In the genomic region with DNA sequence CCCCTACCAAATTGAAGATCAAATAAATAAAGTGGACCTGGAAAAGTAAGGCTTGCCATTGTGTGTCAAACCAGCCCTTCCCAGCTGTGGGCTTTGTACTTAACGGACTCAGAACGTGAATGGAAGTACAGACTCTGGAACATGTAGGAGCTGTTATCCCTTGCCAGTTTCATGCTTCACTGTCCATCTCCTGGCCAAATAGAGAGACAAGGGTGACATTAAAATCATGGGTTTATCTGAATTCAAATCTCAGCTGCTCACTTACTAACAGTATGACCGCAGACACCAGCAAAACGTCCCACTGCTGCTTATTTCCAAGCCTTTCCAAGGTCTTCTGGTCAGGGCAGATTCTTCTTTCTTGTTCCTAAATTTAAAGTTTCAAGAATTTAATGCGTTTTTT, we compare ENCODE assay signal across 22 cellular contexts. TPM values are rescaled to one million over a fixed set of nuclear protein-coding genes. Genes with fewer than 3 reads are reported as not detected.
DNase-seq lines count a peak whose midpoint lies in the region; ATAC-seq, FAIRE-seq and TF ChIP-seq lines count a peak whose summit lies in the region.
"Had no signal": no experiment of that assay in that cellular context is flagged by ENCODE, and none has a peak within 500 bp of the region (broad histone marks: within the 10 kb centered on the region; RNA-seq: fewer than 3 reads in every experiment).

No MANE protein-coding gene starts in this region.

- TF ChIP-seq EP300 in SK-N-SH (IDR thresholded peaks at IDR 0.05; ENCODE audit: borderline replicate concordance in 1 of 2, low read depth in 1 of 2, low read length in 1 of 2) (no peak), H1 (IDR thresholded peaks at IDR 0.05; ENCODE audit: borderline replicate concordance in 1 of 2, low read depth in 2 of 2, low read length in 2 of 2) (no peak)

- H3K4me1 ChIP-seq in SK-N-SH (ENCODE audit: control insufficient read depth in 1 of 2, insufficient read depth in 2 of 2, low read depth in 1 of 2, low read length in 1 of 2) (peaks cover 4 to 8% of the 10 kb centered on the region in 2 experiments; a peak in 2 of 4 replicates), adrenal gland (replicated peaks in 1 of 2) (peaks cover 10 to 12% of the 10 kb centered on the region in 2 donors), H1 (replicated peaks in 1 of 4; ENCODE audit: control insufficient read depth in 3 of 4, insufficient read depth in 4 of 4, low read length in 3 of 4) (peaks cover 0 to 3% (median 2%) of the 10 kb centered on the region in 4 experiments; a peak in 2 of 7 replicates)
- H3K4me1 ChIP-seq: BE2C had no signal

- no peak overlapping the region for H3K23ac ChIP-seq in H1 (ENCODE audit: insufficient read length)

- intact Hi-C loops in adrenal gland (cut with DNase I) = no loop called here

- CTCF ChIA-PET in SK-N-SH (lab: Yijun Ruan, JAX) (interaction anchor here (0.6 kb wide), 1 partner anchor 313 kb away, joined by 3 read pairs; no protein-coding TSS in a partner anchor), H1 (lab: Charles Lee; ENCODE audit: partially characterized antibody) (interaction anchor here (0.6 to 1.0 kb wide), 3 partner anchors 15 to 485 kb away, joined by 3 to 4 read pairs (median 3); no protein-coding TSS in a partner anchor)

- ATAC-seq in SK-N-SH treated with all-trans-retinoic acid at 6 μM for 48 hours (no peak), HG03045 (IDR thresholded peaks at IDR 0.05; ENCODE audit: unreplicated experiment) (no peak)

- no peak overlapping the region for H2BK20ac ChIP-seq in H1 (ENCODE audit: low read length)

- no peaks in the 10 kb centered on the region for H3K23me2 ChIP-seq in H1 (ENCODE audit: low read depth, low read length)

- no peak overlapping the region for H4K5ac ChIP-seq in H1 (ENCODE audit: insufficient read length, low read depth, low read length)

- H4K8ac ChIP-seq in H1 (ENCODE audit: extremely low read depth, insufficient read depth, low read length) = no peak overlapping the region

- H3K56ac ChIP-seq in H1 (replicated peaks; ENCODE audit: insufficient read length, low read depth, low read length) = no peak overlapping the region

- H3K9ac ChIP-seq in SK-N-SH = peak overlapping the region; percentile 18; the same call in 1 of the 2 replicates
- no peak overlapping the region for H3K9ac ChIP-seq in H1 (replicated peaks in 1 of 4; ENCODE audit: extremely low read depth in 1 of 4, low read depth in 3 of 4, low read length in 3 of 4)

- POLR2A ChIA-PET in SK-N-SH (lab: Yijun Ruan, JAX) = no interaction called here
- POLR2A ChIA-PET in H1 (lab: Charles Lee; ENCODE audit: partially characterized antibody) = interaction anchor here (0.6 to 1.4 kb wide), 2 partner anchors 11 to 91 kb away, joined by 5 read pairs; no protein-coding TSS in a partner anchor

- H2BK15ac ChIP-seq in H1 (ENCODE audit: low read length) = no peak overlapping the region

- H3K27me3 ChIP-seq in SK-N-SH (ENCODE audit: insufficient read depth) (no peaks in the 10 kb centered on the region), adrenal gland (no peaks in the 10 kb centered on the region), H1 (replicated peaks in 1 of 4; ENCODE audit: control insufficient read depth in 3 of 4, extremely low read depth in 1 of 4, insufficient read depth in 3 of 4, low read length in 3 of 4) (no peaks in the 10 kb centered on the region)
- H3K27me3 ChIP-seq: BE2C, MG63 had no signal

- H3K4me3 ChIP-seq in SK-N-SH (ENCODE audit: low read depth in 2 of 2, low read length in 1 of 2) = no peak overlapping the region
- H3K4me3 ChIP-seq in adrenal gland = no peak overlapping the region
- no peak overlapping the region for H3K4me3 ChIP-seq in H1 (ENCODE audit: extremely low read depth in 1 of 4, insufficient read depth in 2 of 4, low read depth in 3 of 4, low read length in 4 of 4)
- H3K4me3 ChIP-seq: MG63 had no signal

- no peaks in the 10 kb centered on the region for H3K36me3 ChIP-seq in SK-N-SH (replicated peaks in 1 of 2; ENCODE audit: control insufficient read depth in 1 of 2, insufficient read depth in 2 of 2, low read length in 1 of 2)
- H3K36me3 ChIP-seq in adrenal gland (replicated peaks in 1 of 2) = no peaks in the 10 kb centered on the region
- H3K36me3 ChIP-seq in H1 (ENCODE audit: control insufficient read depth in 2 of 4, insufficient read depth in 4 of 4, low read length in 3 of 4) = no peaks in the 10 kb centered on the region
- H3K36me3 ChIP-seq: BE2C had no signal

- H2BK5ac ChIP-seq in H1 (ENCODE audit: low read depth, low read length) = no peak overlapping the region

- no peak overlapping the region for H3K4ac ChIP-seq in H1 (replicated peaks; ENCODE audit: insufficient read length, low read depth, low read length)

- TF ChIP-seq RAD21 in SK-N-SH (IDR thresholded peaks at IDR 0.05; ENCODE audit: low read length) (no peak), H1 (IDR thresholded peaks at IDR 0.05 in 1 of 2, conservative IDR thresholded peaks at IDR 0.05 in 1 of 2; ENCODE audit: low read depth in 2 of 2, low read length in 2 of 2) (no peak)

- H2AFZ ChIP-seq in SK-N-SH (ENCODE audit: low read depth) (no peak overlapping the region), H1 (ENCODE audit: low read length) (no peak overlapping the region)

- 73% methylated on average over 5 of the region's 5 CpGs for WGBS in SK-N-SH (ENCODE audit: low lambda C conversion rate)
- 42 to 50% (median 45%) methylated on average over 5 of the region's 5 CpGs for WGBS in adrenal gland, 4 donors
- 82% methylated on average over 5 of the region's 5 CpGs; no CpG with 5 or more reads in 1 of the 2 experiments for WGBS in H1 (ENCODE audit: extremely low coverage in 1 of 2, insufficient coverage in 1 of 2, insufficient read length in 1 of 2, insufficient replicate concordance in 2 of 2, low coverage in 1 of 2, low lambda C conversion rate in 2 of 2, missing lambda C conversion rate in 1 of 2), 2 experiments

- no peak overlapping the region for H2BK120ac ChIP-seq in H1 (replicated peaks; ENCODE audit: low read depth, low read length)

- H3K9me3 ChIP-seq in SK-N-SH = no peaks in the 10 kb centered on the region
- H3K9me3 ChIP-seq in adrenal gland (replicated peaks in 1 of 3) = no peaks in the 10 kb centered on the region
- H3K9me3 ChIP-seq in H1 (ENCODE audit: insufficient read depth in 2 of 2, low read depth in 1 of 2, low read length in 1 of 2) = no peaks in the 10 kb centered on the region
- H3K9me3 ChIP-seq: BE2C had no signal

- no peak overlapping the region for H3K14ac ChIP-seq in H1 (ENCODE audit: insufficient read length)

- no peak for FAIRE-seq in H1 (lab: Jason Lieb, UNC)

- no peak overlapping the region for H2BK12ac ChIP-seq in H1 (ENCODE audit: low read depth, low read length)

- no peaks in the 10 kb centered on the region for H4K20me1 ChIP-seq in SK-N-SH (ENCODE audit: insufficient read depth)
- peaks cover 0 to 2% of the 10 kb centered on the region in 2 experiments for H4K20me1 ChIP-seq in H1 (replicated peaks in 1 of 2; ENCODE audit: control insufficient read depth in 1 of 2, insufficient read depth in 2 of 2, low read length in 2 of 2)

- TF ChIP-seq POLR2A in adrenal gland (IDR thresholded peaks at IDR 0.05) = no peak
- TF ChIP-seq POLR2A in H1 (IDR thresholded peaks at IDR 0.05; ENCODE audit: control extremely low read depth in 1 of 2, low read depth in 2 of 2, low read length in 2 of 2) = no peak

- H3K9me2 ChIP-seq in SK-N-SH = no peaks in the 10 kb centered on the region

- H3K18ac ChIP-seq in H1 (ENCODE audit: extremely low read depth, low read length) = peak overlapping the region; percentile 21; the same call in 1 of the 2 replicates

- no peak overlapping the region for H2AK5ac ChIP-seq in H1 (ENCODE audit: low read depth, low read length)

- H3K79me1 ChIP-seq in H1 (ENCODE audit: low read depth, low read length) = peaks cover 7% of the 10 kb centered on the region; the same call in 1 of the 2 replicates

- no peak overlapping the region for H4K91ac ChIP-seq in H1 (replicated peaks; ENCODE audit: insufficient read length, low read length)

- TF ChIP-seq CTCF in SK-N-SH (IDR thresholded peaks at IDR 0.05) (no peak), adrenal gland (IDR thresholded peaks at IDR 0.05) (no peak), H1 (IDR thresholded peaks at IDR 0.05; ENCODE audit: control extremely low read depth in 1 of 3, insufficient read depth in 1 of 3, low read depth in 1 of 3, low read length in 3 of 3) (no peak)

- H3K79me2 ChIP-seq in SK-N-SH (ENCODE audit: insufficient read depth) (peaks cover 73% of the 10 kb centered on the region; the same call in 1 of the 2 replicates), H1 (ENCODE audit: control insufficient read depth in 1 of 2, insufficient read depth in 2 of 2, low read length in 2 of 2) (peaks cover 4 to 45% of the 10 kb centered on the region in 2 experiments)

- H3K4me2 ChIP-seq in SK-N-SH (no peak overlapping the region), H1 (ENCODE audit: insufficient read depth in 1 of 2, low read depth in 2 of 2, low read length in 2 of 2) (no peak overlapping the region)

- peaks cover 8% of the 10 kb centered on the region for H3F3A ChIP-seq in SK-N-SH (replicated peaks; ENCODE audit: insufficient read depth)

- H3K27ac ChIP-seq in SK-N-SH (ENCODE audit: low read depth in 2 of 2, low read length in 1 of 2) (peak overlapping the region in 1 of 2 experiments; percentile 59; a peak in 2 of 4 replicates), adrenal gland (peak overlapping the region in 3 of 5 donors; percentile 15 to 28 (median 27)), H1 (ENCODE audit: low read depth, low read length) (no peak overlapping the region)

- DNase-seq in SK-N-SH = no peak
- no peak for DNase-seq in adrenal gland
- no peak for DNase-seq in H1 (ENCODE audit: low read depth in 1 of 2, low spot score in 2 of 2)
- no peak for DNase-seq in AML-193 (lab: John Stamatoyannopoulos, UW)
- DNase-seq in hypothalamus (lab: John Stamatoyannopoulos, UW) = no peak
- DNase-seq in activated CD4-positive, alpha-beta T cell treated with anti-CD3 and anti-CD28 coated beads, Interleukin-2, amount 50 U/mL, for 4 hours = no peak
- DNase-seq: 8988T; BE2C; CD4-positive, CD25-positive, alpha-beta regulatory T cell; COR-L47; DMS 273 treated with DMSO at 0.1 percent for 48 hours; DND-41; HCEC 1CT; Karpas-422; MG63; NCI-H1048; NCI-H446 treated with DMSO at 0.1 percent for 48 hours; NK-92 treated with Interleukin-12 subunit alpha and Interleukin-12 subunit beta, amount 100 ng/mL, for 24 hours; OCI-M1; SHP77 had no signal

RNA-seq across cellular contexts. Expression of gene EXOSC2, which starts 52.2 kb away (rescaled TPM):
- polyA plus RNA-seq in SK-N-SH (2012; rRNA removed) = 28.7 and 36.8 TPM in 2 replicates
- polyA plus RNA-seq in SK-N-SH (2012; cell fraction: cytosol; rRNA removed) = 30.8 and 32.4 TPM in 2 replicates
- polyA plus RNA-seq in SK-N-SH (2012; cell fraction: nucleus; rRNA removed) = 46.6 and 64.0 TPM in 2 replicates
- 10 to 100 TPM in 7 of 8 donors, 1 to 10 TPM in 1; 9.5 to 26.7 (median 19.3) TPM for total RNA-seq in adrenal gland
- 10 to 100 TPM; 15.5 to 28.8 (median 16.6) TPM for polyA plus RNA-seq in adrenal gland
- total RNA-seq in H1 (2021; fragmentation: NEBNext Ultra II Directional; extraction: Animal tissue kit (Norgen Biotek cat#: 25700)) = 84.3 and 93.6 TPM in 2 replicates
- polyA plus RNA-seq in H1 (2011; rRNA removed) = 39.3 and 47.8 TPM in 2 replicates
- polyA plus RNA-seq in H1 (2011; cell fraction: cytosol; rRNA removed) = 67.9 TPM
- 45.9 TPM for polyA plus RNA-seq in H1 (2011; cell fraction: nucleus; rRNA removed)
- 65.5 to 78.6 TPM (median 69.6 TPM) in 4 replicates for polyA plus RNA-seq in H1 (2012, experiment 1 of 2)
- 24.0 TPM for polyA plus RNA-seq in H1 (2012, experiment 2 of 2)
- polyA plus RNA-seq in H1 (2013, experiment 1 of 2) = 34.7 TPM
- 33.1 TPM for polyA plus RNA-seq in H1 (2013, experiment 2 of 2)
- 96.3 and 109 TPM in 2 replicates for polyA minus RNA-seq in H1 (2011; rRNA and poly(A)+ RNA removed)
- 41.5 TPM for polyA minus RNA-seq in H1 (2011; cell fraction: cytosol; rRNA and poly(A)+ RNA removed)
- polyA minus RNA-seq in H1 (2011; cell fraction: nucleus; rRNA and poly(A)+ RNA removed) = 62.0 TPM
